1 cellular context compared by ENCODE assay signal in genomic region chr20:36314734-36315544, GRCh38.
A peak's percentile ranks its signal among the peaks of the same experiment; 100 is the strongest.
TF ChIP-seq lines count a peak whose summit lies in the region.

No MANE protein-coding gene starts in this region.

TF ChIP-seq in HEK293, 187 proteins besides CTCF, POLR2A, EP300 and RAD21 (continued from another document):
- TF ChIP-seq ZNF18 (tag by site-specific recombination; IDR thresholded peaks at IDR 0.05) (peak; percentile 86), PRDM1 (tag by site-specific recombination; IDR thresholded peaks at IDR 0.05) (no peak), ZNF146 (tag by site-specific recombination; IDR thresholded peaks at IDR 0.05) (peak; percentile 25; the same call in 1 of the 2 replicates), TSHZ1 (tag by site-specific recombination; IDR thresholded peaks at IDR 0.05; ENCODE audit: borderline replicate concordance) (0 out of 2 replicates have a peak, but pooled peaks have one; percentile 35), KLF10 (tag by site-specific recombination; IDR thresholded peaks at IDR 0.05) (no peak), ZNF449 (tag by site-specific recombination; IDR thresholded peaks at IDR 0.05) (no peak), ZNF391 (tag by site-specific recombination; IDR thresholded peaks at IDR 0.05; ENCODE audit: borderline replicate concordance, low read depth) (0 out of 2 replicates have a peak, but pooled peaks have one; percentile 47), GLIS1 (tag by site-specific recombination; IDR thresholded peaks at IDR 0.05) (peak; percentile 25; the same call in 1 of the 2 replicates), ZNF639 (tag by site-specific recombination; IDR thresholded peaks at IDR 0.05) (peak; percentile 52; the same call in 1 of the 2 replicates)
